ENCODE assay signal across 9 cellular contexts in the genomic region with DNA sequence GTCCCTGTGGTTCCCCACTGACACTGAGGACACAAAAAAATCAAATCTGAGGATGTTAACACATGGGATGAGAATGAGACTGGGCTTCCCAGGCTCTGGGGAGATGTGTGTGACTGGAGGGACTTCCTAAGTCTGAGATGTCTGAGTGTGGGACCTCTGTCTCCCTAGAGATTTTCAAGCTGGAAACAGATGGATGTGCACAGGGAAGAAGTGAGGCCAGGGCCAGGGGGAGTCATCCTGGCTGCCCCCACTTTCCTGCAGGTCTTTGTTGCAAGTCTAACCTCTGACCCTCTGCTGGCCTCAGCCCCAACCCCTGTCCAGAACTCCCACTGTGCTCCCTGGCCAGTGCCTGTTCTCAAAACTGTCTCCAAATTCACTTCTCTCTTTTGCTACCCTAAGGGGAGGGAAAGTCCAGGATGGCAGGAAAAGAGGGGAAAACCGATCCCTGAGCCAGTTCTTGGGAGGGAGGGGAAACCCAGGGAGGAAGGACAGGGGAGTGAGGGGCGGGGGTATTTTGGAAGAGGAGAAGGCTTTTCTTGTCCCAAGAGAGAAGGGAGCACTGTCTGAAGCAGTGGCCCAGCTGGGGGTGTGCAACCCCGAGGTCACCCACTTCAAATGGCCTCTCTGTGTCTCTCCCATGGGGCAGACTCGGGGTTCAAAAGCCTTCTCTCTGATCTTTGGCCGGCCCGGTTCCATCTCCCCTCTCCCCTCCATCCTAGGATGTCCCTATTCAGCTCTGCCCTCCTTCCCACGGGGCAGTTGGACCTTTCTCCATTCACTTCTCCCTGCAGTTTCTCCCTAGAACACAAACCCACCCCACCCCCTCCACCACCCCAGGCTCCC. TPM values are rescaled to one million over a fixed set of nuclear protein-coding genes. Genes with fewer than 3 reads are reported as not detected.
DNase-seq lines count a peak whose midpoint lies in the region; ATAC-seq, FAIRE-seq and TF ChIP-seq lines count a peak whose summit lies in the region.
"Had no signal": no experiment of that assay in that cellular context is flagged by ENCODE, and none has a peak within 500 bp of the region (broad histone marks: within the 10 kb centered on the region; RNA-seq: fewer than 3 reads in every experiment).

No MANE protein-coding gene starts in this region.

- no peak for FAIRE-seq in urothelium cell line (lab: Jason Lieb, UNC)

- H3K9me3 ChIP-seq in mammary epithelial cell (replicated peaks; ENCODE audit: insufficient read depth, low read length) = no peaks in the 10 kb centered on the region
- H3K9me3 ChIP-seq in mucosa of descending colon = no peaks in the 10 kb centered on the region
- no peaks in the 10 kb centered on the region for H3K9me3 ChIP-seq in aorta (ENCODE audit: control insufficient read depth, low read length)

- H3K36me3 ChIP-seq in mammary epithelial cell (ENCODE audit: insufficient read depth, low read length) (peaks cover 3% of the 10 kb centered on the region), mucosa of descending colon (ENCODE audit: low read depth) (no peaks in the 10 kb centered on the region), aorta (ENCODE audit: control insufficient read depth in 1 of 2, insufficient read depth in 2 of 2, low read length in 1 of 2) (peaks cover 1 to 3% of the 10 kb centered on the region in 2 donors)

- BruUV-seq in mammary epithelial cell (replicated peaks; lab: Mats Ljungman, UMichigan) = TSS peak; percentile 72

- H3K27me3 ChIP-seq in mammary epithelial cell (ENCODE audit: insufficient read depth, low read length) (no peaks in the 10 kb centered on the region), aorta (ENCODE audit: control insufficient read depth in 1 of 2, insufficient read depth in 2 of 2, low read length in 1 of 2) (no peaks in the 10 kb centered on the region)

- TF ChIP-seq CTCF in mammary epithelial cell (conservative IDR thresholded peaks at IDR 0.05 in 1 of 2, IDR thresholded peaks at IDR 0.05 in 1 of 2; ENCODE audit: extremely low read depth in 1 of 2, insufficient read depth in 1 of 2, low read depth in 1 of 2, low read length in 2 of 2) (no peak), mucosa of descending colon (IDR thresholded peaks at IDR 0.05) (no peak)

- ATAC-seq in stimulated activated naive CD8-positive, alpha-beta T cell treated with anti-CD3 and anti-CD28 coated beads, Interleukin-15, Interleukin-2, amounts not matched to agents 100 U/mL and 50 U/mL, for 24 hours = no peak
- ATAC-seq in mucosa of descending colon (no peak), aorta (ENCODE audit: low FRiP score) (no peak)

- peaks cover 43% of the 10 kb centered on the region for H3K4me1 ChIP-seq in mammary epithelial cell (ENCODE audit: insufficient read depth, low read length)
- H3K4me1 ChIP-seq in mucosa of descending colon (ENCODE audit: low read depth) = peaks cover 24% of the 10 kb centered on the region
- H3K4me1 ChIP-seq in aorta (ENCODE audit: control insufficient read depth in 1 of 2, insufficient read depth in 2 of 2, low read length in 2 of 2) = peaks cover 0 to 2% of the 10 kb centered on the region in 2 donors

- peaks cover 66% of the 10 kb centered on the region for H3K36me3 Mint-ChIP-seq in stimulated activated naive CD8-positive, alpha-beta T cell treated with anti-CD3 and anti-CD28 coated beads, Interleukin-15, Interleukin-2, amounts not matched to agents 100 ng/mL and 50 ng/mL, for 24 hours (ENCODE audit: low read depth)

- in situ Hi-C loops in mammary epithelial cell (cut with MboI; ENCODE audit: low sequenced_read_pairs in 2 of 2) = loop anchor here (5.0 kb wide), 1 partner anchor 39 kb away; the partner anchor contains the start of gene TUBB (in 2 of the 2)

- H3K79me2 ChIP-seq in mammary epithelial cell (ENCODE audit: insufficient read depth, low read length) = peaks cover 96% of the 10 kb centered on the region

- CTCF ChIA-PET in mammary epithelial cell (lab: Charles Lee; ENCODE audit: low non-redundant PET) = no interaction called here

- H3K4me2 ChIP-seq in mammary epithelial cell (ENCODE audit: insufficient read depth, low read depth, low read length) = peak overlapping the region; percentile 90

- H2AFZ ChIP-seq in mammary epithelial cell (ENCODE audit: low read depth, low read length) = no peak overlapping the region

- peak overlapping the region; percentile 97 for H3K4me3 Mint-ChIP-seq in stimulated activated naive CD8-positive, alpha-beta T cell treated with anti-CD3 and anti-CD28 coated beads, Interleukin-15, Interleukin-2, amounts not matched to agents 100 ng/mL and 50 ng/mL, for 24 hours

- DNase-seq in stimulated activated naive CD8-positive, alpha-beta T cell treated with anti-CD3 and anti-CD28 coated beads, Interleukin-15, Interleukin-2, amounts not matched to agents 100 U/mL and 50 U/mL, for 24 hours = no peak
- DNase-seq in mammary epithelial cell (peak; percentile 53), mucosa of descending colon (peak in 1 of 3 donors; percentile 53), aorta (peak in 1 of 2 donors; percentile 56), urothelium cell line (ENCODE audit: low spot score) (no peak), AG08395 (ENCODE audit: low spot score) (no peak)
- DNase-seq in activated CD4-positive, alpha-beta T cell treated with anti-CD3 and anti-CD28 coated beads, Interleukin-2, amount 50 U/mL, for 1 hour = no peak

- no peaks in the 10 kb centered on the region for H4K20me1 ChIP-seq in mammary epithelial cell (ENCODE audit: insufficient read depth, low read length)

- WGBS in mammary epithelial cell (ENCODE audit: low coverage, missing lambda C conversion rate) = 0% methylated on average over 4 of the region's 7 CpGs
- 2 to 4% methylated on average over 7 of the region's 7 CpGs for WGBS in aorta, 2 donors

- H3K27ac ChIP-seq in mammary epithelial cell (ENCODE audit: insufficient read depth, low read depth, low read length) = peak overlapping the region; percentile 51
- H3K27ac ChIP-seq in aorta (ENCODE audit: low read depth in 1 of 2, low read length in 2 of 2) = peak overlapping the region; percentile 84 to 96
- H3K27ac ChIP-seq: VCaP had no signal

- no peaks in the 10 kb centered on the region for H3K9me3 Mint-ChIP-seq in stimulated activated naive CD8-positive, alpha-beta T cell treated with anti-CD3 and anti-CD28 coated beads, Interleukin-15, Interleukin-2, amounts not matched to agents 100 ng/mL and 50 ng/mL, for 24 hours

- intact Hi-C loops in mammary epithelial cell (cut with micrococcal nuclease) (loop anchor here (1.0 to 5.0 kb wide), 3 partner anchors 12 to 144 kb away; no protein-coding TSS in a partner anchor), mucosa of descending colon (cut with DNase I, micrococcal nuclease) (no loop called here), aorta (cut with DNase I) (loop anchor here in 1 of 2 donors (5.0 kb wide), 1 partner anchor 199 kb away; the partner anchor contains the start of gene DDR1)

- no peaks in the 10 kb centered on the region for H3K27me3 Mint-ChIP-seq in stimulated activated naive CD8-positive, alpha-beta T cell treated with anti-CD3 and anti-CD28 coated beads, Interleukin-15, Interleukin-2, amounts not matched to agents 100 ng/mL and 50 ng/mL, for 24 hours

- H3K4me3 ChIP-seq in mammary epithelial cell (replicated peaks in 1 of 3; ENCODE audit: insufficient read depth in 1 of 3, low read depth in 2 of 3, low read length in 3 of 3) (peak overlapping the region; percentile 77 to 88 (median 83)), mucosa of descending colon (peak overlapping the region; percentile 14), aorta (ENCODE audit: low read length in 2 of 2) (peak overlapping the region; percentile 31 to 82)

- H3K4me1 Mint-ChIP-seq in stimulated activated naive CD8-positive, alpha-beta T cell treated with anti-CD3 and anti-CD28 coated beads, Interleukin-15, Interleukin-2, amounts not matched to agents 100 ng/mL and 50 ng/mL, for 24 hours (ENCODE audit: low read depth) = peaks cover 43% of the 10 kb centered on the region

- dilution Hi-C loops in mammary epithelial cell (cut with HindIII; ENCODE audit: low sequenced_read_pairs) = loop anchor here (5.0 to 10.0 kb wide), 2 partner anchors 99 to 391 kb away; no protein-coding TSS in a partner anchor

- peak overlapping the region; percentile 83 for H3K9ac ChIP-seq in mammary epithelial cell (ENCODE audit: insufficient read depth, low read length)

- peak overlapping the region; percentile 95 for H3K27ac Mint-ChIP-seq in stimulated activated naive CD8-positive, alpha-beta T cell treated with anti-CD3 and anti-CD28 coated beads, Interleukin-15, Interleukin-2, amounts not matched to agents 100 ng/mL and 50 ng/mL, for 24 hours

RNA-seq across cellular contexts. Expression of gene PPP1R18, which starts 3.1 kb away (rescaled TPM):
- total RNA-seq in mammary epithelial cell (100 to 1,000 TPM in 1 of 2 donors, 10 to 100 TPM in 1; 35.2 to 106 TPM), mucosa of descending colon (10 to 100 TPM in 2 of 3 donors, 1 to 10 TPM in 1; 8.6 to 55.1 (median 22.1) TPM), aorta (100 to 1,000 TPM; 130 to 134 TPM)
- polyA plus RNA-seq in mammary epithelial cell (89.4 TPM), aorta (10 to 100 TPM; 68.5 to 83.3 TPM)
- polyA minus RNA-seq in mammary epithelial cell = 245 TPM

RNA-seq across cellular contexts. Expression of gene NRM, which starts 7.4 kb away (rescaled TPM):
- total RNA-seq in mammary epithelial cell (10 to 100 TPM in 1 of 2 donors, 1 to 10 TPM in 1; 2.3 to 13.2 TPM), mucosa of descending colon (10 to 100 TPM in 1 of 3 donors, 1 to 10 TPM in 2; 4.3 to 10.2 (median 6.1) TPM), aorta (10 to 100 TPM; 13.0 to 15.0 TPM)
- polyA plus RNA-seq in mammary epithelial cell (26.2 TPM), aorta (10 to 100 TPM in 1 of 2 donors, 1 to 10 TPM in 1; 5.6 to 19.6 TPM)
- 25.5 TPM for polyA minus RNA-seq in mammary epithelial cell

RNA-seq across cellular contexts. Expression of gene DHX16, which starts 10.6 kb away (rescaled TPM):
- total RNA-seq in mammary epithelial cell (10 to 100 TPM; 26.0 to 30.9 TPM), mucosa of descending colon (10 to 100 TPM; 31.0 to 36.2 (median 36.0) TPM), aorta (10 to 100 TPM; 22.3 to 25.2 TPM)
- polyA plus RNA-seq in mammary epithelial cell (34.8 TPM), aorta (10 to 100 TPM; 12.8 to 34.0 TPM)
- 60.9 TPM for polyA minus RNA-seq in mammary epithelial cell

RNA-seq across cellular contexts. Expression of gene MDC1, which starts 33.7 kb away (rescaled TPM):
- total RNA-seq in mammary epithelial cell (10 to 100 TPM; 12.8 to 36.7 TPM), mucosa of descending colon (10 to 100 TPM; 15.2 to 34.3 (median 29.5) TPM), aorta (10 to 100 TPM; 31.4 to 33.3 TPM)
- polyA plus RNA-seq in mammary epithelial cell (10.7 TPM), aorta (10 to 100 TPM in 1 of 2 donors, 1 to 10 TPM in 1; 7.4 to 34.5 TPM)
- 62.3 TPM for polyA minus RNA-seq in mammary epithelial cell

RNA-seq across cellular contexts. Expression of gene C6orf136, which starts 36.4 kb away (rescaled TPM):
- total RNA-seq in mammary epithelial cell = 10 to 100 TPM in 1 of 2 donors, 1 to 10 TPM in 1; 1.8 to 11.2 TPM
- 7.4 TPM for polyA plus RNA-seq in mammary epithelial cell
- 32.0 TPM for polyA minus RNA-seq in mammary epithelial cell
- 10 to 100 TPM; 46.5 to 88.8 (median 61.8) TPM for total RNA-seq in mucosa of descending colon
- total RNA-seq in aorta = 10 to 100 TPM in 1 of 2 donors, 1 to 10 TPM in 1; 9.7 to 19.9 TPM
- polyA plus RNA-seq in aorta = 10 to 100 TPM; 18.8 to 21.0 TPM

Comparison
In these comparisons a context has a peak if more than half of its experiments do, and no peak if none do; other contexts are left out.
1. H3K4me3 ChIP-seq: peak in every context shown above with its lines; median percentile 83 in mammary epithelial cell; 56 in aorta; 14 in mucosa of descending colon.